8 cellular contexts compared by ENCODE assay signal in genomic region chr19:8321067-8321759, GRCh38. TPM values are rescaled to one million over a fixed set of nuclear protein-coding genes. Genes with fewer than 3 reads are reported as not detected.
A peak's percentile ranks its signal among the peaks of the same experiment; 100 is the strongest.
DNase-seq lines count a peak whose midpoint lies in the region; ATAC-seq, FAIRE-seq and TF ChIP-seq lines count a peak whose summit lies in the region.

NDUFA7 (minus strand) TSS chr19:8321375; CDS start chr19:8321358, 17 bp downstream.
RPS28 (plus strand) TSS chr19:8321496; CDS start chr19:8321531, 35 bp downstream.

- H3K27ac Mint-ChIP-seq in Caco-2 (ENCODE audit: unreplicated experiment) (peak within 1 kb of the TSS; percentile 99), memory B cell (peak within 1 kb of the TSS; percentile 99)

- no peaks in the 10 kb centered on the region for H3K27me3 Mint-ChIP-seq in Caco-2 (ENCODE audit: insufficient read depth, unreplicated experiment)
- no peaks in the 10 kb centered on the region for H3K27me3 Mint-ChIP-seq in memory B cell

- peak within 1 kb of the TSS; percentile 79 for H3K4me3 ChIP-seq in Caco-2 (ENCODE audit: low read depth, low read length)
- peak within 1 kb of the TSS; percentile 76 for H3K4me3 ChIP-seq in effector memory CD4-positive, alpha-beta T cell (ENCODE audit: insufficient read depth, low read depth, low read length, poor library complexity, severe bottlenecking)

- peaks cover 9% of the 10 kb centered on the region for H3K4me1 ChIP-seq in Caco-2
- H3K4me1 ChIP-seq in effector memory CD4-positive, alpha-beta T cell (ENCODE audit: control insufficient read depth, insufficient read depth, low read length, poor library complexity, severe bottlenecking), result peaks cover 27% of the 10 kb centered on the region

- H3K9me3 ChIP-seq in Caco-2, result no peaks in the 10 kb centered on the region
- H3K9me3 ChIP-seq in effector memory CD4-positive, alpha-beta T cell (ENCODE audit: control insufficient read depth, low read length), result no peaks in the 10 kb centered on the region

- H3K36me3 Mint-ChIP-seq in Caco-2 (ENCODE audit: insufficient read depth, unreplicated experiment), result peaks cover 65% of the 10 kb centered on the region
- H3K36me3 Mint-ChIP-seq in memory B cell, result peaks cover under 1% of the 10 kb centered on the region

- CTCF ChIA-PET in Caco-2 (lab: Charles Lee), result interaction anchor here (0.6 to 1.3 kb wide), 3 partner anchors 14 to 54 kb away, joined by 3 to 4 read pairs (median 3); no protein-coding TSS in a partner anchor

- H3K9me3 Mint-ChIP-seq in Caco-2 (ENCODE audit: unreplicated experiment) (no peaks in the 10 kb centered on the region), memory B cell (no peaks in the 10 kb centered on the region)

- POLR2A ChIA-PET in Caco-2 (lab: Charles Lee), result interaction anchor here (0.5 to 1.3 kb wide), 6 partner anchors 8 to 92 kb away, joined by 3 to 12 read pairs (median 6); partner anchors contain the start of gene MARCHF2

- no TSS peak for BruUV-seq in Caco-2 (replicated peaks; lab: Mats Ljungman, UMichigan)

- peaks cover 4% of the 10 kb centered on the region for H3K36me3 ChIP-seq in Caco-2 (ENCODE audit: control insufficient read depth, insufficient read depth, low read length)
- peaks cover 20% of the 10 kb centered on the region for H3K36me3 ChIP-seq in effector memory CD4-positive, alpha-beta T cell (ENCODE audit: control insufficient read depth, insufficient read depth, low read length)

- peak; percentile 93 to 95 for DNase-seq in Caco-2
- peak; percentile 93 for DNase-seq in HTR-8/SVneo (ENCODE audit: insufficient read length, low spot score)
- DNase-seq in NOMO-1 treated with DMSO at 0.1 percent for 48 hours (lab: John Stamatoyannopoulos, UW; ENCODE audit: unreplicated experiment), result peak; percentile 92
- peak; percentile 95 for DNase-seq in activated CD8-positive, alpha-beta memory T cell treated with anti-CD3 and anti-CD28 coated beads for 4 hours (ENCODE audit: low read depth in 2 of 2)
- DNase-seq in effector memory CD4-positive, alpha-beta T cell, result peak; percentile 92 to 95 (median 95)
- peak; percentile 96 for DNase-seq in memory B cell (ENCODE audit: low spot score in 2 of 2)
- peak; percentile 96 for DNase-seq in stimulated activated CD8-positive, alpha-beta memory T cell treated with anti-CD3 and anti-CD28 coated beads, Interleukin-12 subunit alpha, Interleukin-12 subunit beta, amount 100 ng/mL, for 1 hour (ENCODE audit: low read depth)

- H3K4me1 Mint-ChIP-seq in Caco-2 (ENCODE audit: low read depth, unreplicated experiment) (peaks cover 7% of the 10 kb centered on the region), memory B cell (peaks cover 18% of the 10 kb centered on the region)

- TF ChIP-seq CTCF in Caco-2 (IDR thresholded peaks at IDR 0.05; ENCODE audit: insufficient read depth in 1 of 2, low read depth in 1 of 2, low read length in 1 of 2, severe bottlenecking in 1 of 2, unreplicated experiment in 1 of 2), result peak in 1 of 2 experiments; percentile 0

- H3K27me3 ChIP-seq in Caco-2 (replicated peaks; ENCODE audit: control insufficient read depth, insufficient read depth, low read length), result no peaks in the 10 kb centered on the region
- H3K27me3 ChIP-seq in effector memory CD4-positive, alpha-beta T cell (replicated peaks; ENCODE audit: control insufficient read depth, insufficient read depth, low read length, poor library complexity, severe bottlenecking), result no peaks in the 10 kb centered on the region

- peak; percentile 93 for FAIRE-seq in HTR-8/SVneo (lab: Jason Lieb, UNC)

- peak within 1 kb of the TSS; percentile 100 for H3K4me3 Mint-ChIP-seq in Caco-2 (ENCODE audit: unreplicated experiment)
- H3K4me3 Mint-ChIP-seq in memory B cell, result peak within 1 kb of the TSS; percentile 100

- ATAC-seq in GM21367 (IDR thresholded peaks at IDR 0.05; ENCODE audit: unreplicated experiment) (peak; percentile 65), memory B cell (ENCODE audit: low read depth) (peak; percentile 96)

- intact Hi-C loops in Caco-2 (cut with micrococcal nuclease; ENCODE audit: unreplicated experiment), result loop anchor here (2.0 kb wide), 1 partner anchor 162 kb away; no protein-coding TSS in a partner anchor

- H3K27ac ChIP-seq in effector memory CD4-positive, alpha-beta T cell (ENCODE audit: insufficient read depth, low read length, poor library complexity, severe bottlenecking), result peak within 1 kb of the TSS; percentile 93

RNA-seq across cellular contexts. Expression of gene NDUFA7, which starts in this region (rescaled TPM):
- 43.7 and 50.2 TPM in 2 replicates for total RNA-seq in Caco-2 (2022)

RNA-seq across cellular contexts. Expression of gene RPS28, which starts in this region (rescaled TPM):
- total RNA-seq in Caco-2 (2022), result 1,515 and 1,601 TPM in 2 replicates

Comparison
In these comparisons a context has a peak if more than half of its experiments do, and no peak if none do; other contexts are left out.
1. Peak in every context shown above with its lines: DNase-seq, ATAC-seq, H3K4me3 ChIP-seq and H3K27ac ChIP-seq.